Comparison of ENCODE assay signal across 2 cellular contexts in the genomic region with DNA sequence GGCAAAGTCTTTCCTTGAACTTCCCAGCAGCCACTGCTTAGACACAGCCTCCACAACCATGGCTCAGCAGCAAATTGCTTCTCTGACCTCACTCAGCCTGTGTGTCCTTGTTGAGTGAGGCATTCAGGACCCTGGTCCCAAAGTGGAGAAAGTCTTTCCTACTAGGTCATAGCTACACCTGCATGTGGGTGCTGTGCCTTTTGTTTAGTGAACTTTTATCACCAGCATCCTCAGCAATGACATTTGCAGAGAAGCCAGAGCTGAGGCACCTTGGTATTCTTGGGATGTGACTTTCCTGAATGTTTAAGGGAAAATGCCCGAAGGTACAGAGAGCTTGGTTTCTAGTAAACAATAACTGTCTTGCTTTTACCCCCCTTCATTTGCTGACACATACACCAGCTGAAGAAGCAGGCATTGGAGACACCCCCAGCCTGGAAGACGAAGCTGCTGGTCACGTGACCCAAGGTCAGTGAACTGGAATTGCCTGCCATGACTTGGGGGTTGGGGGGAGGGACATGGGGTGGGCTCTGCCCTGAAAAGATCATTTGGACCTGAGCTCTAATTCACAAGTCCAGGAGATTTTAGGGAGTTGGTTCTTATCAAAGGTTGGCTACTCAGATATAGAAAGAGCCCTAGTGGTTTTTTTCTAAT.
TF ChIP-seq lines count a peak whose summit lies in the region.

No MANE protein-coding gene starts in this region.

TF ChIP-seq in GM12878, 131 proteins besides CTCF, POLR2A, EP300 and RAD21:
- TF ChIP-seq RAD51 (IDR thresholded peaks at IDR 0.05) (peak; percentile 67; the same call in 1 of the 2 replicates), EGR1 (IDR thresholded peaks at IDR 0.05; ENCODE audit: borderline replicate concordance in 1 of 2, low read depth in 2 of 2, low read length in 2 of 2) (no peak), BHLHE40 (IDR thresholded peaks at IDR 0.05; ENCODE audit: borderline replicate concordance in 1 of 2, low read depth in 2 of 2, low read length in 1 of 2) (peak in 1 of 2 experiments; percentile 20; a peak in 1 of 4 replicates), USF1 (IDR thresholded peaks at IDR 0.05; ENCODE audit: borderline replicate concordance, extremely low read length, insufficient read depth, low read depth, low read length) (peak; percentile 34), RELA (IDR thresholded peaks at IDR 0.05; ENCODE audit: borderline replicate concordance, partially characterized antibody) (no peak)

TF ChIP-seq in H1, 55 proteins besides CTCF, POLR2A, EP300 and RAD21:
- TF ChIP-seq CHD1 (IDR thresholded peaks at IDR 0.05; ENCODE audit: low read depth, low read length) (no peak), CHD7 (IDR thresholded peaks at IDR 0.05; ENCODE audit: insufficient replicate concordance, low read length) (no peak), EGR1 (IDR thresholded peaks at IDR 0.05; ENCODE audit: borderline replicate concordance, low read depth, low read length) (no peak), JUN (IDR thresholded peaks at IDR 0.05; ENCODE audit: low read depth, low read length) (no peak), ASH2L (IDR thresholded peaks at IDR 0.05; ENCODE audit: low read length) (no peak), GABPA (IDR thresholded peaks at IDR 0.05; ENCODE audit: borderline replicate concordance, insufficient read depth, low read length) (no peak), CBX8 (IDR thresholded peaks at IDR 0.05; ENCODE audit: borderline replicate concordance, low read depth, low read length) (no peak), TBP (IDR thresholded peaks at IDR 0.05; ENCODE audit: low read depth, low read length) (no peak), SIN3A (conservative IDR thresholded peaks at IDR 0.05 in 1 of 2, IDR thresholded peaks at IDR 0.05 in 1 of 2; ENCODE audit: low read depth in 1 of 2, low read length in 2 of 2) (no peak), TAF1 (IDR thresholded peaks at IDR 0.05; ENCODE audit: low read depth, low read length) (no peak), GTF2F1 (IDR thresholded peaks at IDR 0.05; ENCODE audit: borderline replicate concordance, low read depth, low read length) (no peak), USF2 (IDR thresholded peaks at IDR 0.05; ENCODE audit: low read length) (no peak), KDM4A (IDR thresholded peaks at IDR 0.05; ENCODE audit: low read depth, low read length, severe bottlenecking) (no peak), YY1 (IDR thresholded peaks at IDR 0.05; ENCODE audit: low read depth, low read length) (no peak), TCF12 (IDR thresholded peaks at IDR 0.05; ENCODE audit: low read depth, low read length) (no peak), E2F6 (IDR thresholded peaks at IDR 0.05) (no peak), SUZ12 (IDR thresholded peaks at IDR 0.05; ENCODE audit: low read length) (no peak), ZNF274 (IDR thresholded peaks at IDR 0.05; ENCODE audit: borderline replicate concordance, extremely low read depth, low read length) (no peak)
- TF ChIP-seq, protein P1, sequence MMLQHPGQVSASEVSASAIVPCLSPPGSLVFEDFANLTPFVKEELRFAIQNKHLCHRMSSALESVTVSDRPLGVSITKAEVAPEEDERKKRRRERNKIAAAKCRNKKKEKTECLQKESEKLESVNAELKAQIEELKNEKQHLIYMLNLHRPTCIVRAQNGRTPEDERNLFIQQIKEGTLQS (IDR thresholded peaks at IDR 0.05; ENCODE audit: insufficient read depth, low read depth, low read length) = no peak
- TF ChIP-seq, protein P2, sequence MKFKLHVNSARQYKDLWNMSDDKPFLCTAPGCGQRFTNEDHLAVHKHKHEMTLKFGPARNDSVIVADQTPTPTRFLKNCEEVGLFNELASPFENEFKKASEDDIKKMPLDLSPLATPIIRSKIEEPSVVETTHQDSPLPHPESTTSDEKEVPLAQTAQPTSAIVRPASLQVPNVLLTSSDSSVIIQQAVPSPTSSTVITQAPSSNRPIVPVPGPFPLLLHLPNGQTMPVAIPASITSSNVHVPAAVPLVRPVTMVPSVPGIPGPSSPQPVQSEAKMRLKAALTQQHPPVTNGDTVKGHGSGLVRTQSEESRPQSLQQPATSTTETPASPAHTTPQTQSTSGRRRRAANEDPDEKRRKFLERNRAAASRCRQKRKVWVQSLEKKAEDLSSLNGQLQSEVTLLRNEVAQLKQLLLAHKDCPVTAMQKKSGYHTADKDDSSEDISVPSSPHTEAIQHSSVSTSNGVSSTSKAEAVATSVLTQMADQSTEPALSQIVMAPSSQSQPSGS (IDR thresholded peaks at IDR 0.05; ENCODE audit: low read length) = no peak
